29 cellular contexts compared by ENCODE assay signal in the genomic region with DNA sequence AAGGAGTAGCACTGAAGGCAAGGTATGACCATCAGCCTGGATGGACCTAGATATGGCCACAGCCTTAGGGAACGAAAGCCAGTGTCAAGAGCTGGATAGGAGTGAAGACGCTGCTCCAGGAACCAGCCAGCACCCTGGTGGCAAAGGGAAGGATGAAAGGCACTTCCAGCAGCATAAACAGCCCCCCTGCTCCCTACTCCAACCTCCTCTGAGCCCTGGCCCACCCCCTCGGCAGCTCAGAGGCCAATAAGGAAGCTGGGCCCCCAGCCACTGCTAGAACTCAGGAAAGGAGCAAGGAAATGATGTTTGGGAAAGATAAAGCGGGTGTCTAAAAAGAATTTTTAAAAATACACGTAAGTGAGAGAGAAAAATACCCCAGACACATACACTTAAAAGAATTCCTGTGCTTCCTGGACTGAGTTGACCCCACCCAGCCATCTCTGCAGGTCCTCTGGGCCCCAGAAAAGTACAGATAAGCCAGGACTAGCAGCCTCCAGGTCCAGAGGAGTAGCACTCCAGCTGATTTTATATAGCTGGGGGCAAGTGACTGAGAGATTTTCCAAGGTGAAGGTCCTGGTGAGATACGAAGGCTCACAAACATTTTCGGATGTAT.
DNase-seq lines count a peak whose midpoint lies in the region; ATAC-seq and TF ChIP-seq lines count a peak whose summit lies in the region.
"Had no signal": no experiment of that assay in that cellular context is flagged by ENCODE, and none has a peak within 500 bp of the region (broad histone marks: within the 10 kb centered on the region; RNA-seq: fewer than 3 reads in every experiment).

No MANE protein-coding gene starts in this region.

- 59% methylated on average over 5 of the region's 7 CpGs for WGBS in mammary epithelial cell (ENCODE audit: low coverage, missing lambda C conversion rate)
- WGBS in mesodermal cell (ENCODE audit: insufficient coverage in 2 of 2), 2 experiments = 100% methylated on average over 1 of the region's 7 CpGs

- intact Hi-C loops in breast epithelium (cut with DNase I; ENCODE audit: low total_unique reads) (no loop called here), mammary epithelial cell (cut with micrococcal nuclease) (no loop called here), left cardiac atrium (cut with DNase I) (no loop called here), upper lobe of right lung (cut with DNase I) (no loop called here)

- TF ChIP-seq CTCF in breast epithelium (IDR thresholded peaks at IDR 0.05) (no peak), mammary epithelial cell (conservative IDR thresholded peaks at IDR 0.05 in 1 of 2, IDR thresholded peaks at IDR 0.05 in 1 of 2; ENCODE audit: extremely low read depth in 1 of 2, insufficient read depth in 1 of 2, low read depth in 1 of 2, low read length in 2 of 2) (no peak), upper lobe of right lung (IDR thresholded peaks at IDR 0.05) (no peak), GM13977 (IDR thresholded peaks at IDR 0.05; ENCODE audit: extremely low read depth, insufficient read depth, missing control alignments) (no peak)

- no peaks in the 10 kb centered on the region for H3K9me3 Mint-ChIP-seq in activated naive CD8-positive, alpha-beta T cell treated with anti-CD3 and anti-CD28 coated beads, Interleukin-2, amount 50 U/mL, for 24 hours
- H3K9me3 Mint-ChIP-seq: activated CD8-positive, alpha-beta T cell treated with anti-CD3 and anti-CD28 coated beads for 36 hours; activated naive CD4-positive, alpha-beta T cell treated with anti-CD3 and anti-CD28 coated beads for 36 hours; neural progenitor cell had no signal

- DNase-seq in breast epithelium (ENCODE audit: low spot score in 2 of 2) (no peak), mammary epithelial cell (no peak), left cardiac atrium (peak; percentile 71), upper lobe of right lung (no peak), superior temporal gyrus (ENCODE audit: extremely low spot score) (no peak), GM13977 (ENCODE audit: low spot score) (no peak)
- no peak for DNase-seq in activated naive CD8-positive, alpha-beta T cell treated with anti-CD3 and anti-CD28 coated beads, Interleukin-2, amount 50 U/mL, for 24 hours
- DNase-seq: activated CD4-positive, alpha-beta T cell treated with anti-CD3 and anti-CD28 coated beads for 36 hours; activated CD8-positive, alpha-beta T cell treated with anti-CD3 and anti-CD28 coated beads for 36 hours; activated naive CD4-positive, alpha-beta T cell treated with anti-CD3 and anti-CD28 coated beads for 36 hours; C1 segment of cervical spinal cord; DMS153; effector CD4-positive, alpha-beta T cell; IMR-90; NCI-H1417 treated with DMSO at 0.1 percent for 48 hours; NCI-H2029 treated with DMSO at 0.1 percent for 48 hours; NCI-H226; stimulated activated CD4-positive, alpha-beta T cell treated with anti-CD3 and anti-CD28 coated beads, Interleukin-12 subunit alpha, Interleukin-12 subunit beta, amount 100 ng/mL, for 4 hours; stimulated activated CD4-positive, alpha-beta T cell treated with anti-CD3 and anti-CD28 coated beads, Interleukin-2, amount 100 ng/mL, for 48 hours; T-helper 9 cell had no signal

- H3K79me2 ChIP-seq in mammary epithelial cell (ENCODE audit: insufficient read depth, low read length) = no peaks in the 10 kb centered on the region

- CTCF ChIA-PET in mammary epithelial cell (lab: Charles Lee; ENCODE audit: low non-redundant PET) = no interaction called here

- no peaks in the 10 kb centered on the region for H4K20me1 ChIP-seq in mammary epithelial cell (ENCODE audit: insufficient read depth, low read length)

- H3K27me3 Mint-ChIP-seq in activated naive CD8-positive, alpha-beta T cell treated with anti-CD3 and anti-CD28 coated beads, Interleukin-2, amount 50 U/mL, for 24 hours = no peaks in the 10 kb centered on the region
- H3K27me3 Mint-ChIP-seq: activated CD4-positive, alpha-beta T cell treated with anti-CD3 and anti-CD28 coated beads for 36 hours; activated CD8-positive, alpha-beta T cell treated with anti-CD3 and anti-CD28 coated beads for 36 hours had no signal

- peak overlapping the region; percentile 14 to 26 (median 25) for H3K4me3 ChIP-seq in breast epithelium
- no peak overlapping the region for H3K4me3 ChIP-seq in mammary epithelial cell (replicated peaks in 1 of 3; ENCODE audit: insufficient read depth in 1 of 3, low read depth in 2 of 3, low read length in 3 of 3)
- H3K4me3 ChIP-seq in mesodermal cell (ENCODE audit: extremely low read depth, insufficient read depth, low read length, poor library complexity, severe bottlenecking) = peak overlapping the region; percentile 2
- H3K4me3 ChIP-seq in upper lobe of right lung = peak overlapping the region; percentile 38
- H3K4me3 ChIP-seq: HAP-1, neural progenitor cell, SJSA1 had no signal

- H3K9me3 ChIP-seq in breast epithelium (no peaks in the 10 kb centered on the region), mammary epithelial cell (replicated peaks; ENCODE audit: insufficient read depth, low read length) (no peaks in the 10 kb centered on the region), mesodermal cell (ENCODE audit: control insufficient read depth, low read length) (no peaks in the 10 kb centered on the region), upper lobe of right lung (no peaks in the 10 kb centered on the region)
- H3K9me3 ChIP-seq: HAP-1, SJSA1 had no signal

- peak; percentile 71 to 76 for ATAC-seq in left cardiac atrium
- ATAC-seq in upper lobe of right lung = peak; percentile 67
- no peak for ATAC-seq in activated naive CD8-positive, alpha-beta T cell treated with anti-CD3 and anti-CD28 coated beads, Interleukin-2, amount 50 U/mL, for 24 hours
- ATAC-seq: activated CD4-positive, alpha-beta T cell treated with anti-CD3 and anti-CD28 coated beads for 36 hours; activated CD8-positive, alpha-beta T cell treated with anti-CD3 and anti-CD28 coated beads for 36 hours; sciatic nerve had no signal

- H3K36me3 ChIP-seq in breast epithelium (no peaks in the 10 kb centered on the region), mammary epithelial cell (ENCODE audit: insufficient read depth, low read length) (no peaks in the 10 kb centered on the region), mesodermal cell (ENCODE audit: control insufficient read depth, insufficient read depth, low read length) (no peaks in the 10 kb centered on the region), upper lobe of right lung (no peaks in the 10 kb centered on the region)
- H3K36me3 ChIP-seq: HAP-1, neural progenitor cell, SJSA1 had no signal

- H3K27ac Mint-ChIP-seq in activated naive CD8-positive, alpha-beta T cell treated with anti-CD3 and anti-CD28 coated beads, Interleukin-2, amount 50 U/mL, for 24 hours = no peak overlapping the region
- H3K27ac Mint-ChIP-seq: activated CD4-positive, alpha-beta T cell treated with anti-CD3 and anti-CD28 coated beads for 36 hours; activated CD8-positive, alpha-beta T cell treated with anti-CD3 and anti-CD28 coated beads for 36 hours; activated naive CD4-positive, alpha-beta T cell treated with anti-CD3 and anti-CD28 coated beads for 36 hours; brain; neural progenitor cell had no signal

- H3K36me3 Mint-ChIP-seq in activated naive CD8-positive, alpha-beta T cell treated with anti-CD3 and anti-CD28 coated beads, Interleukin-2, amount 50 U/mL, for 24 hours (ENCODE audit: low read depth) = no peaks in the 10 kb centered on the region
- H3K36me3 Mint-ChIP-seq: brain, neural progenitor cell had no signal

- H3K4me2 ChIP-seq in mammary epithelial cell (ENCODE audit: insufficient read depth, low read depth, low read length) = no peak overlapping the region
- H3K4me2 ChIP-seq: neural progenitor cell had no signal

- H3K9ac ChIP-seq in mammary epithelial cell (ENCODE audit: insufficient read depth, low read length) = no peak overlapping the region
- H3K9ac ChIP-seq: neural progenitor cell had no signal

- H3K4me1 Mint-ChIP-seq in activated naive CD8-positive, alpha-beta T cell treated with anti-CD3 and anti-CD28 coated beads, Interleukin-2, amount 50 U/mL, for 24 hours = no peaks in the 10 kb centered on the region
- H3K4me1 Mint-ChIP-seq: activated CD4-positive, alpha-beta T cell treated with anti-CD3 and anti-CD28 coated beads for 36 hours had no signal

- in situ Hi-C loops in mammary epithelial cell (cut with MboI; ENCODE audit: low sequenced_read_pairs in 2 of 2) (no loop called here), GM13977 (cut with MboI; ENCODE audit: low pct_unique_long_range_greater_than_20kb, low sequenced_read_pairs, unreplicated experiment) (no loop called here)

- H3K4me1 ChIP-seq in breast epithelium (no peaks in the 10 kb centered on the region), mammary epithelial cell (ENCODE audit: insufficient read depth, low read length) (peaks cover 7% of the 10 kb centered on the region), mesodermal cell (ENCODE audit: control insufficient read depth, insufficient read depth, low read length, poor library complexity, severe bottlenecking) (peaks cover 11% of the 10 kb centered on the region), upper lobe of right lung (no peaks in the 10 kb centered on the region)
- H3K4me1 ChIP-seq: HAP-1 had no signal

- no peak for TF ChIP-seq POLR2A in breast epithelium (IDR thresholded peaks at IDR 0.05)

- H3K27ac ChIP-seq in breast epithelium (no peak overlapping the region), mammary epithelial cell (ENCODE audit: insufficient read depth, low read depth, low read length) (no peak overlapping the region), mesodermal cell (ENCODE audit: low read depth, low read length, severe bottlenecking) (no peak overlapping the region), upper lobe of right lung (peak overlapping the region; percentile 11)
- H3K27ac ChIP-seq: 22Rv1, epithelial cell of prostate, neural progenitor cell, SJSA1, VCaP had no signal

- dilution Hi-C loops in mammary epithelial cell (cut with HindIII; ENCODE audit: low sequenced_read_pairs) = no loop called here

- peaks cover 0 to 50% of the 10 kb centered on the region in 2 donors for H3K27me3 ChIP-seq in breast epithelium
- H3K27me3 ChIP-seq in mammary epithelial cell (ENCODE audit: insufficient read depth, low read length) = no peaks in the 10 kb centered on the region
- H3K27me3 ChIP-seq in upper lobe of right lung = no peaks in the 10 kb centered on the region
- H3K27me3 ChIP-seq: neural progenitor cell, SJSA1 had no signal

- H3K4me3 Mint-ChIP-seq in activated naive CD8-positive, alpha-beta T cell treated with anti-CD3 and anti-CD28 coated beads, Interleukin-2, amount 50 U/mL, for 24 hours = no peak overlapping the region
- H3K4me3 Mint-ChIP-seq: activated CD4-positive, alpha-beta T cell treated with anti-CD3 and anti-CD28 coated beads for 36 hours; activated CD8-positive, alpha-beta T cell treated with anti-CD3 and anti-CD28 coated beads for 36 hours; activated naive CD4-positive, alpha-beta T cell treated with anti-CD3 and anti-CD28 coated beads for 36 hours; brain; neural progenitor cell had no signal

- H2AFZ ChIP-seq in mammary epithelial cell (ENCODE audit: low read depth, low read length) = no peak overlapping the region
- H2AFZ ChIP-seq: neural progenitor cell had no signal

- no TSS peak for BruUV-seq in mammary epithelial cell (replicated peaks; lab: Mats Ljungman, UMichigan)

Comparison
In these comparisons a context has a peak if more than half of its experiments do, and no peak if none do; other contexts are left out.
1. H3K4me3 ChIP-seq: peak in breast epithelium (3 of 3), mesodermal cell (single experiment) and upper lobe of right lung (single experiment); none in mammary epithelial cell (0 of 3).